In genomic region chr22:38018938-38019827, GRCh38 we compare ENCODE assay signal across 19 cellular contexts. TPM values are rescaled to one million over a fixed set of nuclear protein-coding genes. Genes with fewer than 3 reads are reported as not detected.
"Had no signal": no experiment of that assay in that cellular context is flagged by ENCODE, and none has a peak within 500 bp of the region (broad histone marks: within the 10 kb centered on the region; RNA-seq: fewer than 3 reads in every experiment).

No MANE protein-coding gene starts in this region.

- DNase-seq: activated naive CD4-positive, alpha-beta T cell treated with anti-CD3 and anti-CD28 coated beads, Interleukin-2, amount 50 U/mL, for 16 hours; activated T-cell treated with anti-CD3 and anti-CD28 coated beads, Interleukin-2, amount 50 U/mL, for 1 hour; adrenal gland; brain microvascular endothelial cell; esophagus squamous epithelium; foreskin fibroblast; left colon; naive thymus-derived CD4-positive, alpha-beta T cell; occipital lobe; psoas muscle; stimulated activated CD4-positive, alpha-beta T cell treated with anti-CD3 and anti-CD28 coated beads, Interleukin-12 subunit alpha, Interleukin-12 subunit beta, amount 100 ng/mL, for 4 hours; stimulated activated CD4-positive, alpha-beta T cell treated with anti-CD3 and anti-CD28 coated beads, Interleukin-2, amount 100 ng/mL, for 48 hours; stimulated activated naive CD8-positive, alpha-beta T cell treated with anti-CD3 and anti-CD28 coated beads, Interleukin-15, amount 100 ng/mL, for 72 hours; T-helper 2 cell; transverse colon had no signal

- ATAC-seq: activated CD4-positive, CD25-positive, alpha-beta regulatory T cell treated with anti-CD3 and anti-CD28 coated beads, Interleukin-2, amount 50 U/mL, for 24 hours; left colon; naive thymus-derived CD4-positive, alpha-beta T cell; psoas muscle; stimulated activated naive CD8-positive, alpha-beta T cell treated with anti-CD3 and anti-CD28 coated beads, Interleukin-15, amount 100 ng/mL, for 72 hours had no signal

- H3K4me1 Mint-ChIP-seq: stimulated activated naive CD8-positive, alpha-beta T cell treated with anti-CD3 and anti-CD28 coated beads, Interleukin-15, amount 100 ng/mL, for 72 hours had no signal

- H3K36me3 ChIP-seq: adrenal gland, brain microvascular endothelial cell, esophagus squamous epithelium, transverse colon had no signal

- H3K4me3 ChIP-seq: adrenal gland, esophagus squamous epithelium, lung, psoas muscle, transverse colon had no signal

- H3K27me3 ChIP-seq: adrenal gland, brain microvascular endothelial cell, esophagus squamous epithelium, transverse colon had no signal

- H3K36me3 Mint-ChIP-seq: naive thymus-derived CD4-positive, alpha-beta T cell had no signal

- H3K9me3 ChIP-seq: adrenal gland, esophagus squamous epithelium, psoas muscle, transverse colon had no signal

- H3K4me3 Mint-ChIP-seq: naive thymus-derived CD4-positive, alpha-beta T cell; stimulated activated naive CD8-positive, alpha-beta T cell treated with anti-CD3 and anti-CD28 coated beads, Interleukin-15, amount 100 ng/mL, for 72 hours had no signal

- H3K27me3 Mint-ChIP-seq: naive thymus-derived CD4-positive, alpha-beta T cell; stimulated activated naive CD8-positive, alpha-beta T cell treated with anti-CD3 and anti-CD28 coated beads, Interleukin-15, amount 100 ng/mL, for 72 hours had no signal

- H3K9me3 Mint-ChIP-seq: naive thymus-derived CD4-positive, alpha-beta T cell; stimulated activated naive CD8-positive, alpha-beta T cell treated with anti-CD3 and anti-CD28 coated beads, Interleukin-15, amount 100 ng/mL, for 72 hours had no signal

- H3K27ac ChIP-seq: brain microvascular endothelial cell, esophagus squamous epithelium, psoas muscle had no signal

RNA-seq across cellular contexts. Expression of gene SOX10, which starts 34.8 kb away (rescaled TPM):
- total RNA-seq: chondrocyte; mononuclear cell; naive thymus-derived CD4-positive, alpha-beta T cell had no signal
- polyA plus RNA-seq: naive thymus-derived CD4-positive, alpha-beta T cell had no signal
